Comparison of ENCODE assay signal across 8 cellular contexts in the genomic region with DNA sequence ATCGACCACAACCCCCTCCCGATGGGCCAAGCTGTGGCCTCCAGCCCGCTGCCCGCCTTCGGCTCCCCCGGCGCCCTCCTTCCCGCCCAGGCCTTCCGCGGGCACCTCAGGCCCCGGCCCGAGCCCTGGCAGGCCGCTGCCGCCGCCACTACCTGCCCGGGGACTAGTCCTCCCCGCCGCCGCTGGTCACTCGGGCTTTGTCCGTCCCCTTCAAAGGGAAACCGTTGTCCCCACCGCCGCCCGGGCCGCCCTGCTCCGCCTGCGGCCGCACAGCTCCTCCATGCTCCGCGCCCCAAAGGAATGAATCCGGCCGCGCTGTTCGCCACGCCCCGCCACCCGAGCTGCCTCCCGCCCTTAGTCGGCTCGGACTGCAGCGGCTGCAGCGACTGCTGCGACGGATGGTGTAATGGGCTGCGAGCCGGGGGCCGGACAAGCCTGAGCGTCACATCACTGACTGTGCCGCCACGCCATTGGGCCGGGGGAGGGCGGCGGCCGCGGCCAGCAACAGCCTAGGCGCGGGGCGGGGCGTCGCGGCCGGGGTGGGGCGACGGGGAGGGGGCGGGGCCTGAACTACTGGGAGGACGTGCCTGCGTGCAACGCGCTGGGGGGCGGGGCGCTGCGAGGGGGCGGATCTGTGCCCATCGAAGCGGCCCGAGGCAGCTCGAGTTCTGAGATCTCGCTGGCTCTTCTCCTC. TPM values are rescaled to one million over a fixed set of nuclear protein-coding genes. Genes with fewer than 3 reads are reported as not detected.
DNase-seq lines count a peak whose midpoint lies in the region; ATAC-seq and TF ChIP-seq lines count a peak whose summit lies in the region.

A gene with protein sequence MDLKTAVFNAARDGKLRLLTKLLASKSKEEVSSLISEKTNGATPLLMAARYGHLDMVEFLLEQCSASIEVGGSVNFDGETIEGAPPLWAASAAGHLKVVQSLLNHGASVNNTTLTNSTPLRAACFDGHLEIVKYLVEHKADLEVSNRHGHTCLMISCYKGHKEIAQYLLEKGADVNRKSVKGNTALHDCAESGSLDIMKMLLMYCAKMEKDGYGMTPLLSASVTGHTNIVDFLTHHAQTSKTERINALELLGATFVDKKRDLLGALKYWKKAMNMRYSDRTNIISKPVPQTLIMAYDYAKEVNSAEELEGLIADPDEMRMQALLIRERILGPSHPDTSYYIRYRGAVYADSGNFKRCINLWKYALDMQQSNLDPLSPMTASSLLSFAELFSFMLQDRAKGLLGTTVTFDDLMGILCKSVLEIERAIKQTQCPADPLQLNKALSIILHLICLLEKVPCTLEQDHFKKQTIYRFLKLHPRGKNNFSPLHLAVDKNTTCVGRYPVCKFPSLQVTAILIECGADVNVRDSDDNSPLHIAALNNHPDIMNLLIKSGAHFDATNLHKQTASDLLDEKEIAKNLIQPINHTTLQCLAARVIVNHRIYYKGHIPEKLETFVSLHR (minus strand): TSS at position 405 of the 694 bp plus-strand sequence. CDS start 1,282 bp downstream, outside the sequence.

- H3K4me3 ChIP-seq in left ventricle myocardium inferior (peak within 1 kb of the TSS; percentile 82), prostate gland (peak within 1 kb of the TSS; percentile 83 to 85), urinary bladder (ENCODE audit: low read depth, low read length) (peak within 1 kb of the TSS; percentile 88)

- no peaks in the 10 kb centered on the region for H3K27me3 ChIP-seq in left ventricle myocardium inferior (ENCODE audit: low read depth)
- H3K27me3 ChIP-seq in prostate gland (replicated peaks; ENCODE audit: insufficient read depth) = no peaks in the 10 kb centered on the region

- ATAC-seq in HG02870 (IDR thresholded peaks at IDR 0.05; ENCODE audit: unreplicated experiment) = peak; percentile 95

- DNase-seq in GM13976 (ENCODE audit: low spot score) = peak; percentile 97
- DNase-seq in NCI-H146 treated with DMSO at 0.1 percent for 48 hours (lab: John Stamatoyannopoulos, UW; ENCODE audit: unreplicated experiment) = peak; percentile 95
- peak; percentile 97 for DNase-seq in amniotic stem cell (lab: John Stamatoyannopoulos, UW)
- DNase-seq in left ventricle myocardium inferior = peak; percentile 98
- DNase-seq in prostate gland (ENCODE audit: low spot score) = peak; percentile 97

- peak; percentile 100 for TF ChIP-seq POLR2A in prostate gland (IDR thresholded peaks at IDR 0.05)

- intact Hi-C loops in T-helper 1 cell treated with Interleukin-12 subunit alpha and Interleukin-12 subunit beta and Interleukin-4 antibody, amounts not matched to agents 30 ng/mL and 1 ng/mL, for 36 hours (cut with micrococcal nuclease) = loop anchor here (1.0 to 2.0 kb wide), 12 partner anchors 30 to 541 kb away; a partner anchor contains a TSS
- intact Hi-C loops in left ventricle myocardium inferior (cut with micrococcal nuclease) = no loop called here
- intact Hi-C loops in prostate gland (cut with DNase I) = loop anchor here (5.0 to 10.0 kb wide), 3 partner anchors 80 to 300 kb away; a partner anchor contains a TSS

- H3K27ac ChIP-seq in left ventricle myocardium inferior (replicated peaks) = peak within 1 kb of the TSS; percentile 96
- peak within 1 kb of the TSS; percentile 98 to 99 for H3K27ac ChIP-seq in prostate gland
- peak within 1 kb of the TSS; percentile 99 for H3K27ac ChIP-seq in urinary bladder (ENCODE audit: low read depth)

- in situ Hi-C loops in GM13976 (cut with MboI; ENCODE audit: low sequenced_read_pairs, unreplicated experiment) = no loop called here

- TF ChIP-seq CTCF in GM13976 (IDR thresholded peaks at IDR 0.05; ENCODE audit: borderline replicate concordance, control extremely low read depth, extremely low read depth, insufficient read depth, missing control alignments) = no peak
- no peak for TF ChIP-seq CTCF in left ventricle myocardium inferior (IDR thresholded peaks at IDR 0.05; ENCODE audit: borderline replicate concordance)
- TF ChIP-seq CTCF in prostate gland (IDR thresholded peaks at IDR 0.05) = peak in 2 of 4 experiments; percentile 19 to 22

- H3K9me3 ChIP-seq in left ventricle myocardium inferior (replicated peaks) = peaks cover 9% of the 10 kb centered on the region
- H3K9me3 ChIP-seq in prostate gland = no peaks in the 10 kb centered on the region

- H3K4me1 ChIP-seq in left ventricle myocardium inferior (peaks cover 50% of the 10 kb centered on the region), prostate gland (replicated peaks) (no peaks in the 10 kb centered on the region), urinary bladder (ENCODE audit: insufficient read depth) (no peaks in the 10 kb centered on the region)

- H3K36me3 ChIP-seq in left ventricle myocardium inferior = peaks cover 12% of the 10 kb centered on the region
- no peaks in the 10 kb centered on the region for H3K36me3 ChIP-seq in prostate gland
- H3K36me3 ChIP-seq in urinary bladder (ENCODE audit: insufficient read depth) = peaks cover 3% of the 10 kb centered on the region

- WGBS in prostate gland = 2% methylated on average over 49 of the region's 79 CpGs
- 1% methylated on average over 79 of the region's 79 CpGs for WGBS in urinary bladder

RNA-seq across cellular contexts. Expression of the gene that starts here (rescaled TPM):
- 14.7 and 14.8 TPM in 2 replicates for total RNA-seq in T-helper 1 cell treated with Interleukin-12 subunit alpha and Interleukin-12 subunit beta and Interleukin-4 antibody, amounts not matched to agents 30 ng/mL and 1 ng/mL, for 36 hours
- total RNA-seq in left ventricle myocardium inferior (59.3 TPM), prostate gland (10 to 100 TPM; 17.4 to 20.8 TPM), urinary bladder (42.1 TPM)
- polyA plus RNA-seq in urinary bladder = 11.0 TPM

Comparison
In these comparisons a context has a peak if more than half of its experiments do, and no peak if none do; other contexts are left out.
1. Peak in every context shown above with its lines: DNase-seq, ATAC-seq, H3K4me3 ChIP-seq and H3K27ac ChIP-seq.